1 cellular context compared by ENCODE assay signal in the genomic region with DNA sequence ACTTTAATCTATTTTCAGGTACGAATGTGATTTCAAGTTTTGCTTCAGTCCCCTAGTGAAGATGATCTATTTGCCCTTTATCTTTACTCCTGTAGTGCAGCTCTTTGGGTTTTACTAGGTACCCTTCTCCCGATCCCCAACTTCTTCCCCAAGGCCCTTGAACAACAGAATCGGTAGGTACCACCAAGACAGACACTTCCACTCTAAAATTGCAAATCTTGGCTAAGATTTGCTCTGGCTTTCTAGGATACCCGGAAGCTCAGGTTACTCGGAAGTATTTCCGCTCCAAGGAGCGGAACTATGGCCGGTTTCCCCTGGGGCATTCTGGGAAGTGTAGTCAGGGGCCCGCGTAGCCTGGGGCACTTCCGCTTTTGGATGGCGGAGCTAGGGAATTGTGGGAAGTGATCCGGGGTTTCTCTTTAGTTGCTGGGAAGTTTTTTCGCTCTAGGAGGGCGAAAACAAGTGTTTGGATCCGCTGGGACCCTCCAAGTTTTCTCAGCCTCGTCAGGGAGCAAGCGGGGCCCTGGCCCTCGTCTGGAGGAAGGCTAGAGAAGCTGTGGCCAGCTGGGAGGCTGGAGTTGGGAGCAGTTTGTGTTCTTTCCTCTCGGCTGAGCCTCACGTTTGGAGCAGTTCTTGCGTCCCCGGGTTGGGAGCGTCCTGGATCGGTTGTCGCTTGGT.
TF ChIP-seq lines count a peak whose summit lies in the region.

No MANE protein-coding gene starts in this region.

TF ChIP-seq in K562, 482 proteins besides CTCF, POLR2A, EP300 and RAD21 (continued from another document and continues in another):
- TF ChIP-seq FOXM1 (IDR thresholded peaks at IDR 0.05; ENCODE audit: low read depth) (0 out of 2 replicates have a peak, but pooled peaks have one; percentile 17), FOXM1 (CRISPR knock-in tag; IDR thresholded peaks at IDR 0.05; ENCODE audit: low read depth) (no peak), RFX1 (IDR thresholded peaks at IDR 0.05) (no peak), HDAC3 (IDR thresholded peaks at IDR 0.05; ENCODE audit: borderline replicate concordance, partially characterized antibody) (no peak), ZNF436 (CRISPR knock-in tag; IDR thresholded peaks at IDR 0.05) (no peak), COPS2 (conservative IDR thresholded peaks at IDR 0.05) (no peak), RFX5 (IDR thresholded peaks at IDR 0.05; ENCODE audit: low read depth, low read length) (no peak), TEAD4 (IDR thresholded peaks at IDR 0.05; ENCODE audit: low read length) (no peak), TEAD4 (CRISPR knock-in tag; IDR thresholded peaks at IDR 0.05; ENCODE audit: borderline replicate concordance) (no peak), KAT7 (CRISPR knock-in tag; IDR thresholded peaks at IDR 0.05; ENCODE audit: borderline replicate concordance) (0 out of 2 replicates have a peak, but pooled peaks have one; percentile 18), MTA3 (IDR thresholded peaks at IDR 0.05; ENCODE audit: borderline replicate concordance) (0 out of 2 replicates have a peak, but pooled peaks have one; percentile 45), NFYB (IDR thresholded peaks at IDR 0.05; ENCODE audit: extremely low read depth, insufficient read length) (no peak), ZNF174 (CRISPR knock-in tag; IDR thresholded peaks at IDR 0.05) (no peak), CSDE1 (IDR thresholded peaks at IDR 0.05) (no peak), NCOR1 (IDR thresholded peaks at IDR 0.05) (0 out of 2 replicates have a peak, but pooled peaks have one; percentile 15), POLR2B (IDR thresholded peaks at IDR 0.05; ENCODE audit: low read depth, partially characterized antibody) (peak; percentile 65), EP400 (IDR thresholded peaks at IDR 0.05) (peak; percentile 39), ZNF184 (CRISPR knock-in tag; IDR thresholded peaks at IDR 0.05) (no peak), HDAC1 (IDR thresholded peaks at IDR 0.05) (no peak), MLLT1 (IDR thresholded peaks at IDR 0.05) (no peak), SREBF2 (CRISPR knock-in tag; IDR thresholded peaks at IDR 0.05) (no peak), PHF8 (IDR thresholded peaks at IDR 0.05; ENCODE audit: borderline replicate concordance, low read length) (peak; percentile 77; the same call in 1 of the 2 replicates), ZNF197 (CRISPR knock-in tag; IDR thresholded peaks at IDR 0.05; ENCODE audit: low read depth) (peak; percentile 67; the same call in 1 of the 2 replicates), THAP7 (CRISPR knock-in tag; IDR thresholded peaks at IDR 0.05) (no peak), JUND (IDR thresholded peaks at IDR 0.05; ENCODE audit: borderline replicate concordance, low read depth, low read length) (no peak), JUND (tag; IDR thresholded peaks at IDR 0.05; ENCODE audit: borderline replicate concordance, low read depth, low read length) (peak; percentile 44; the same call in 1 of the 3 replicates), ATF1 (CRISPR knock-in tag; IDR thresholded peaks at IDR 0.05) (no peak), ATF1 (tag; IDR thresholded peaks at IDR 0.05) (peak; percentile 75), U2AF1 (optimal IDR thresholded peaks at IDR 0.05; ENCODE audit: low read depth, low read length) (no peak), E4F1 (CRISPR knock-in tag; IDR thresholded peaks at IDR 0.05; ENCODE audit: borderline replicate concordance) (no peak), RNF2 (IDR thresholded peaks at IDR 0.05) (no peak), SUPT5H (IDR thresholded peaks at IDR 0.05) (peak; percentile 69), ZNF212 (CRISPR knock-in tag; IDR thresholded peaks at IDR 0.05) (no peak), RBM14 (IDR thresholded peaks at IDR 0.05; ENCODE audit: borderline replicate concordance, insufficient read depth, low read depth, low read length) (no peak), POU5F1 (IDR thresholded peaks at IDR 0.05; ENCODE audit: borderline replicate concordance, low read depth, low read length, partially characterized antibody) (peak; percentile 35), ZNF696 (CRISPR knock-in tag; conservative IDR thresholded peaks at IDR 0.05) (no peak), ELK3 (CRISPR knock-in tag; IDR thresholded peaks at IDR 0.05) (no peak), CCAR2 (IDR thresholded peaks at IDR 0.05; ENCODE audit: low read depth, low read length) (no peak), ZNF3 (CRISPR knock-in tag; IDR thresholded peaks at IDR 0.05) (no peak), OTX1 (CRISPR knock-in tag; IDR thresholded peaks at IDR 0.05) (no peak), TAF7 (tag; IDR thresholded peaks at IDR 0.05) (peak; percentile 80), ASH1L (IDR thresholded peaks at IDR 0.05; ENCODE audit: borderline replicate concordance, low read depth, partially characterized antibody) (peak; percentile 79), HLTF (IDR thresholded peaks at IDR 0.05) (no peak), NR2C2 (CRISPR knock-in tag; IDR thresholded peaks at IDR 0.05) (peak; percentile 45; the same call in 1 of the 2 replicates), NR2C2 (tag; IDR thresholded peaks at IDR 0.05) (peak; percentile 99), TAF9B (IDR thresholded peaks at IDR 0.05; ENCODE audit: partially characterized antibody) (peak; percentile 36), PHF21A (IDR thresholded peaks at IDR 0.05; ENCODE audit: borderline replicate concordance, low read depth) (no peak), GABPB1 (CRISPR knock-in tag; IDR thresholded peaks at IDR 0.05) (peak; percentile 92), SMARCE1 (IDR thresholded peaks at IDR 0.05) (0 out of 2 replicates have a peak, but pooled peaks have one; percentile 28), SAFB2 (IDR thresholded peaks at IDR 0.05; ENCODE audit: borderline replicate concordance, low read depth, low read length, severe bottlenecking) (no peak), BACH1 (tag; IDR thresholded peaks at IDR 0.05) (no peak), MAFF (IDR thresholded peaks at IDR 0.05; ENCODE audit: low read length) (no peak), ETV1 (tag; conservative IDR thresholded peaks at IDR 0.05; ENCODE audit: low read depth) (peak; percentile 57; the same call in 1 of the 2 replicates), KAT8 (IDR thresholded peaks at IDR 0.05; ENCODE audit: low read depth) (no peak), ZNF79 (CRISPR knock-in tag; IDR thresholded peaks at IDR 0.05; ENCODE audit: low read depth) (no peak)
- TF ChIP-seq, protein P1, sequence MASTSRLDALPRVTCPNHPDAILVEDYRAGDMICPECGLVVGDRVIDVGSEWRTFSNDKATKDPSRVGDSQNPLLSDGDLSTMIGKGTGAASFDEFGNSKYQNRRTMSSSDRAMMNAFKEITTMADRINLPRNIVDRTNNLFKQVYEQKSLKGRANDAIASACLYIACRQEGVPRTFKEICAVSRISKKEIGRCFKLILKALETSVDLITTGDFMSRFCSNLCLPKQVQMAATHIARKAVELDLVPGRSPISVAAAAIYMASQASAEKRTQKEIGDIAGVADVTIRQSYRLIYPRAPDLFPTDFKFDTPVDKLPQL (IDR thresholded peaks at IDR 0.05; ENCODE audit: extremely low read depth, insufficient read length), result no peak
- TF ChIP-seq, protein P2, sequence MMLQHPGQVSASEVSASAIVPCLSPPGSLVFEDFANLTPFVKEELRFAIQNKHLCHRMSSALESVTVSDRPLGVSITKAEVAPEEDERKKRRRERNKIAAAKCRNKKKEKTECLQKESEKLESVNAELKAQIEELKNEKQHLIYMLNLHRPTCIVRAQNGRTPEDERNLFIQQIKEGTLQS (IDR thresholded peaks at IDR 0.05), result no peak
- TF ChIP-seq, protein P2 (CRISPR knock-in tag; conservative IDR thresholded peaks at IDR 0.05), result no peak
- TF ChIP-seq, protein P3, sequence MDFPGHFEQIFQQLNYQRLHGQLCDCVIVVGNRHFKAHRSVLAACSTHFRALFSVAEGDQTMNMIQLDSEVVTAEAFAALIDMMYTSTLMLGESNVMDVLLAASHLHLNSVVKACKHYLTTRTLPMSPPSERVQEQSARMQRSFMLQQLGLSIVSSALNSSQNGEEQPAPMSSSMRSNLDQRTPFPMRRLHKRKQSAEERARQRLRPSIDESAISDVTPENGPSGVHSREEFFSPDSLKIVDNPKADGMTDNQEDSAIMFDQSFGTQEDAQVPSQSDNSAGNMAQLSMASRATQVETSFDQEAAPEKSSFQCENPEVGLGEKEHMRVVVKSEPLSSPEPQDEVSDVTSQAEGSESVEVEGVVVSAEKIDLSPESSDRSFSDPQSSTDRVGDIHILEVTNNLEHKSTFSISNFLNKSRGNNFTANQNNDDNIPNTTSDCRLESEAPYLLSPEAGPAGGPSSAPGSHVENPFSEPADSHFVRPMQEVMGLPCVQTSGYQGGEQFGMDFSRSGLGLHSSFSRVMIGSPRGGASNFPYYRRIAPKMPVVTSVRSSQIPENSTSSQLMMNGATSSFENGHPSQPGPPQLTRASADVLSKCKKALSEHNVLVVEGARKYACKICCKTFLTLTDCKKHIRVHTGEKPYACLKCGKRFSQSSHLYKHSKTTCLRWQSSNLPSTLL (IDR thresholded peaks at IDR 0.05), result no peak
- TF ChIP-seq, protein P4, sequence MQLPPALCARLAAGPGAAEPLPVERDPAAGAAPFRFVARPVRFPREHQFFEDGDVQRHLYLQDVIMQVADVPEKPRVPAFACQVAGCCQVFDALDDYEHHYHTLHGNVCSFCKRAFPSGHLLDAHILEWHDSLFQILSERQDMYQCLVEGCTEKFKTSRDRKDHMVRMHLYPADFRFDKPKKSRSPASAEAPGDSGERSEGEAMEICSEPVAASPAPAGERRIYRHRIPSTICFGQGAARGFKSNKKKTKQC (CRISPR knock-in tag; IDR thresholded peaks at IDR 0.05), result no peak
- TF ChIP-seq, protein P5, sequence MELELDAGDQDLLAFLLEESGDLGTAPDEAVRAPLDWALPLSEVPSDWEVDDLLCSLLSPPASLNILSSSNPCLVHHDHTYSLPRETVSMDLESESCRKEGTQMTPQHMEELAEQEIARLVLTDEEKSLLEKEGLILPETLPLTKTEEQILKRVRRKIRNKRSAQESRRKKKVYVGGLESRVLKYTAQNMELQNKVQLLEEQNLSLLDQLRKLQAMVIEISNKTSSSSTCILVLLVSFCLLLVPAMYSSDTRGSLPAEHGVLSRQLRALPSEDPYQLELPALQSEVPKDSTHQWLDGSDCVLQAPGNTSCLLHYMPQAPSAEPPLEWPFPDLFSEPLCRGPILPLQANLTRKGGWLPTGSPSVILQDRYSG (tag; conservative IDR thresholded peaks at IDR 0.05; ENCODE audit: low read depth), result peak; percentile 67
- TF ChIP-seq, protein P6, sequence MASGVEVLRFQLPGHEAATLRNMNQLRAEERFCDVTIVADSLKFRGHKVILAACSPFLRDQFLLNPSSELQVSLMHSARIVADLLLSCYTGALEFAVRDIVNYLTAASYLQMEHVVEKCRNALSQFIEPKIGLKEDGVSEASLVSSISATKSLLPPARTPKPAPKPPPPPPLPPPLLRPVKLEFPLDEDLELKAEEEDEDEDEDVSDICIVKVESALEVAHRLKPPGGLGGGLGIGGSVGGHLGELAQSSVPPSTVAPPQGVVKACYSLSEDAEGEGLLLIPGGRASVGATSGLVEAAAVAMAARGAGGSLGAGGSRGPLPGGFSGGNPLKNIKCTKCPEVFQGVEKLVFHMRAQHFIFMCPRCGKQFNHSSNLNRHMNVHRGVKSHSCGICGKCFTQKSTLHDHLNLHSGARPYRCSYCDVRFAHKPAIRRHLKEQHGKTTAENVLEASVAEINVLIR (CRISPR knock-in tag; IDR thresholded peaks at IDR 0.05), result no peak; the same call in 1 of the 2 replicates
